23 cellular contexts compared by ENCODE assay signal in genomic region chr19:18059297-18059696, GRCh38. TPM values are rescaled to one million over a fixed set of nuclear protein-coding genes. Genes with fewer than 3 reads are reported as not detected.
DNase-seq lines count a peak whose midpoint lies in the region; ATAC-seq and TF ChIP-seq lines count a peak whose summit lies in the region.
"Had no signal": no experiment of that assay in that cellular context is flagged by ENCODE, and none has a peak within 500 bp of the region (broad histone marks: within the 10 kb centered on the region; RNA-seq: fewer than 3 reads in every experiment).

No MANE protein-coding gene starts in this region.

- no peaks in the 10 kb centered on the region for H3K27me3 ChIP-seq in GM06990 (replicated peaks; ENCODE audit: control insufficient read depth, insufficient read depth, low read length)
- no peaks in the 10 kb centered on the region for H3K27me3 ChIP-seq in neural progenitor cell
- H3K27me3 ChIP-seq: BLaER1 had no signal

- no peak overlapping the region for H2AFZ ChIP-seq in neural progenitor cell (replicated peaks)

- intact Hi-C loops in activated T-helper 1 cell treated with anti-CD3 and anti-CD28 coated beads, Interleukin-12 subunit alpha, Interleukin-12 subunit beta, Interleukin-2, Interleukin-4 antibody, amounts not matched to agents 30 ng/mL and 10 ng/mL and 1 ng/mL, durations not matched to agents 14 hours and 24 hours and 36 hours (cut with micrococcal nuclease): no loop called here

- H3K4me2 ChIP-seq in neural progenitor cell: no peak overlapping the region

- peaks cover 13% of the 10 kb centered on the region for H3K36me3 ChIP-seq in GM06990 (ENCODE audit: control insufficient read depth, insufficient read depth, low read length)
- H3K36me3 ChIP-seq in neural progenitor cell: no peaks in the 10 kb centered on the region
- H3K36me3 ChIP-seq: BLaER1 had no signal

- H3K9me3 ChIP-seq in neural progenitor cell (ENCODE audit: low read depth) (no peaks in the 10 kb centered on the region), T-helper 17 cell (ENCODE audit: control insufficient read depth, low read length, poor library complexity, severe bottlenecking) (no peaks in the 10 kb centered on the region)
- H3K9me3 ChIP-seq: BLaER1 had no signal

- H3K79me2 ChIP-seq in neural progenitor cell (ENCODE audit: low read depth): no peaks in the 10 kb centered on the region

- H3K27ac ChIP-seq in angular gyrus (ENCODE audit: low read depth, low read length) (peak overlapping the region; percentile 7), neural progenitor cell (no peak overlapping the region)
- H3K27ac ChIP-seq: KMS-11 had no signal

- no peaks in the 10 kb centered on the region for H3K36me3 Mint-ChIP-seq in neural progenitor cell
- H3K36me3 Mint-ChIP-seq in T-helper 17 cell (ENCODE audit: low read depth): peaks cover 5% of the 10 kb centered on the region
- peaks cover 18% of the 10 kb centered on the region for H3K36me3 Mint-ChIP-seq in activated T-helper 1 cell treated with anti-CD3 and anti-CD28 coated beads, Interleukin-12 subunit alpha, Interleukin-12 subunit beta, Interleukin-2, Interleukin-4 antibody, amounts not matched to agents 30 ng/mL and 10 ng/mL and 1 ng/mL, durations not matched to agents 14 hours and 24 hours and 36 hours (ENCODE audit: low read depth)

- H3K27me3 Mint-ChIP-seq in neural progenitor cell (ENCODE audit: insufficient read depth, low read depth): peaks cover 10% of the 10 kb centered on the region
- no peaks in the 10 kb centered on the region for H3K27me3 Mint-ChIP-seq in T-helper 17 cell
- H3K27me3 Mint-ChIP-seq in activated T-helper 1 cell treated with anti-CD3 and anti-CD28 coated beads, Interleukin-12 subunit alpha, Interleukin-12 subunit beta, Interleukin-2, Interleukin-4 antibody, amounts not matched to agents 30 ng/mL and 10 ng/mL and 1 ng/mL, durations not matched to agents 14 hours and 24 hours and 36 hours (ENCODE audit: insufficient read depth): no peaks in the 10 kb centered on the region
- H3K27me3 Mint-ChIP-seq: CD4-positive, alpha-beta T cell had no signal

- H3K27ac Mint-ChIP-seq in neural progenitor cell: no peak overlapping the region
- H3K27ac Mint-ChIP-seq in T-helper 17 cell: no peak overlapping the region
- no peak overlapping the region for H3K27ac Mint-ChIP-seq in activated T-helper 1 cell treated with anti-CD3 and anti-CD28 coated beads, Interleukin-12 subunit alpha, Interleukin-12 subunit beta, Interleukin-2, Interleukin-4 antibody, amounts not matched to agents 30 ng/mL and 10 ng/mL and 1 ng/mL, durations not matched to agents 14 hours and 24 hours and 36 hours
- H3K27ac Mint-ChIP-seq: GM23338 had no signal

- DNase-seq in D341Med (ENCODE audit: low spot score) (peak; percentile 39), GM06990 (ENCODE audit: extremely low read depth, insufficient read length) (no peak), neural progenitor cell (ENCODE audit: low spot score) (no peak), NCI-H2227 treated with DMSO at 0.1 percent for 48 hours (lab: John Stamatoyannopoulos, UW) (no peak), T-helper 17 cell (no peak)
- DNase-seq in activated T-helper 1 cell treated with anti-CD3 and anti-CD28 coated beads, Interleukin-12 subunit alpha, Interleukin-12 subunit beta, Interleukin-2, Interleukin-4 antibody, amounts not matched to agents 30 ng/mL and 10 ng/mL and 1 ng/mL, durations not matched to agents 14 hours and 24 hours and 36 hours (ENCODE audit: low spot score): no peak
- DNase-seq: ACHN; CD4-positive, alpha-beta T cell; COR-L47; DMS 273 treated with DMSO at 0.1 percent for 48 hours; DMS79 treated with DMSO at 0.1 percent for 48 hours; HCEC 1CT; NCI-H1694; NCI-H2081; NCI-H2171; NCI-H526 treated with DMSO at 0.1 percent for 48 hours; PC-3; Right ventricle myocardium superior had no signal

- TF ChIP-seq CTCF in GM06990 (IDR thresholded peaks at IDR 0.05; ENCODE audit: insufficient read depth, low read length, poor library complexity, severe bottlenecking) (peak; percentile 5), neural progenitor cell (IDR thresholded peaks at IDR 0.05) (no peak)

- peaks cover 12% of the 10 kb centered on the region for H3F3A ChIP-seq in neural progenitor cell (ENCODE audit: low read depth)

- H3K4me1 Mint-ChIP-seq in neural progenitor cell: peaks cover 11% of the 10 kb centered on the region
- peaks cover 8% of the 10 kb centered on the region for H3K4me1 Mint-ChIP-seq in T-helper 17 cell
- H3K4me1 Mint-ChIP-seq in activated T-helper 1 cell treated with anti-CD3 and anti-CD28 coated beads, Interleukin-12 subunit alpha, Interleukin-12 subunit beta, Interleukin-2, Interleukin-4 antibody, amounts not matched to agents 30 ng/mL and 10 ng/mL and 1 ng/mL, durations not matched to agents 14 hours and 24 hours and 36 hours (ENCODE audit: low read depth): peaks cover 11% of the 10 kb centered on the region

- peak overlapping the region; percentile 35 for H3K4me3 Mint-ChIP-seq in neural progenitor cell
- no peak overlapping the region for H3K4me3 Mint-ChIP-seq in T-helper 17 cell
- H3K4me3 Mint-ChIP-seq in activated T-helper 1 cell treated with anti-CD3 and anti-CD28 coated beads, Interleukin-12 subunit alpha, Interleukin-12 subunit beta, Interleukin-2, Interleukin-4 antibody, amounts not matched to agents 30 ng/mL and 10 ng/mL and 1 ng/mL, durations not matched to agents 14 hours and 24 hours and 36 hours: no peak overlapping the region
- H3K4me3 Mint-ChIP-seq: CD4-positive, alpha-beta T cell had no signal

- no peaks in the 10 kb centered on the region for H3K4me1 ChIP-seq in neural progenitor cell

- no peaks in the 10 kb centered on the region for H3K9me3 Mint-ChIP-seq in neural progenitor cell
- H3K9me3 Mint-ChIP-seq in activated T-helper 1 cell treated with anti-CD3 and anti-CD28 coated beads, Interleukin-12 subunit alpha, Interleukin-12 subunit beta, Interleukin-2, Interleukin-4 antibody, amounts not matched to agents 30 ng/mL and 10 ng/mL and 1 ng/mL, durations not matched to agents 14 hours and 24 hours and 36 hours: no peaks in the 10 kb centered on the region
- H3K9me3 Mint-ChIP-seq: CD4-positive, alpha-beta T cell; GM23338 had no signal

- H4K20me1 ChIP-seq in neural progenitor cell (ENCODE audit: low read depth): no peaks in the 10 kb centered on the region
- H4K20me1 ChIP-seq: BLaER1 had no signal

- ATAC-seq in T-helper 17 cell: no peak

- H3K4me3 ChIP-seq in GM06990 (replicated peaks; ENCODE audit: low read depth, low read length) (no peak overlapping the region), neural progenitor cell (no peak overlapping the region)

- no peak overlapping the region for H3K9ac ChIP-seq in neural progenitor cell
- H3K9ac ChIP-seq: KMS-11 had no signal

RNA-seq across cellular contexts. Expression of gene IL12RB1, which starts 27.4 kb away (rescaled TPM):
- total RNA-seq in neural progenitor cell (ENCODE audit: low replicate concordance) (not detected in 2 replicates), T-helper 17 cell (10 to 100 TPM; 56.7 to 71.1 TPM)
- total RNA-seq in activated T-helper 1 cell treated with anti-CD3 and anti-CD28 coated beads, Interleukin-12 subunit alpha, Interleukin-12 subunit beta, Interleukin-2, Interleukin-4 antibody, amounts not matched to agents 30 ng/mL and 10 ng/mL and 1 ng/mL, durations not matched to agents 14 hours and 24 hours and 36 hours: 44.5 and 47.5 TPM in 2 replicates
- total RNA-seq: GM23338, PC-3, SK-MEL-5 had no signal

RNA-seq across cellular contexts. Expression of gene MAST3, which starts 38.3 kb away (rescaled TPM):
- 2.1 and 5.1 TPM in 2 replicates for total RNA-seq in neural progenitor cell (ENCODE audit: low replicate concordance)
- total RNA-seq in T-helper 17 cell: 10 to 100 TPM; 38.2 to 50.8 TPM
- total RNA-seq in activated T-helper 1 cell treated with anti-CD3 and anti-CD28 coated beads, Interleukin-12 subunit alpha, Interleukin-12 subunit beta, Interleukin-2, Interleukin-4 antibody, amounts not matched to agents 30 ng/mL and 10 ng/mL and 1 ng/mL, durations not matched to agents 14 hours and 24 hours and 36 hours: 16.5 and 17.6 TPM in 2 replicates

RNA-seq across cellular contexts. Expression of gene ARRDC2, which starts 51.3 kb away (rescaled TPM):
- 4.7 and 14.4 TPM in 2 replicates for total RNA-seq in neural progenitor cell (ENCODE audit: low replicate concordance)
- total RNA-seq in T-helper 17 cell: 100 to 1,000 TPM; 165 to 166 TPM
- 45.0 and 46.1 TPM in 2 replicates for total RNA-seq in activated T-helper 1 cell treated with anti-CD3 and anti-CD28 coated beads, Interleukin-12 subunit alpha, Interleukin-12 subunit beta, Interleukin-2, Interleukin-4 antibody, amounts not matched to agents 30 ng/mL and 10 ng/mL and 1 ng/mL, durations not matched to agents 14 hours and 24 hours and 36 hours

Comparison
In these comparisons a context has a peak if more than half of its experiments do, and no peak if none do; other contexts are left out.
1. RNA of gene IL12RB1, which starts 27.4 kb away (total RNA-seq): 56.7 to 71.1 TPM in T-helper 17 cell and 44.5 to 47.5 TPM in activated T-helper 1 cell treated with anti-CD3 and anti-CD28 coated beads, Interleukin-12 subunit alpha, Interleukin-12 subunit beta, Interleukin-2, Interleukin-4 antibody, amounts not matched to agents 30 ng/mL and 10 ng/mL and 1 ng/mL, durations not matched to agents 14 hours and 24 hours and 36 hours; not detected in neural progenitor cell; every median in the first group is over 10 times any median in the second.